In the genomic region with DNA sequence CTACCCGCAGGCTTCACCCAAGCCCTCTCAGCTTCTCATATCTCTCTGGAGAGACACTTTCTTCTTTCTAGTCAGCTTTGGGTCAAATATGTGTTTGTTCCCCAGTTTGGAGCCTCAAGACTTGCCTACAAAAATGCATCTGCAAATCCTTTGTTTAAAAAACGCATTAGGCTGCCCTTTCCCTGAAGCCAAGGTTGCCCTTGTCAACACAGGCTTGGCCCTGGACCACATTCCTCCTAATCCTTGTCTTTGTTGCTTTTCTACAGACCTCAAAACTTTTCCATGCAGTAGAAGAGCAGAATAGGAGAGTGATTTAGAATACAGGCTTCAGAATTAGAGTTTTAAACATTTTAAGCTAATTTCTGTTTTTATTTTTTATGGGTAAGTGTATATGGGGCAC, we compare ENCODE assay signal across 27 cellular contexts.
"Had no signal": no experiment of that assay in that cellular context is flagged by ENCODE, and none has a peak within 500 bp of the region (broad histone marks: within the 10 kb centered on the region; RNA-seq: fewer than 3 reads in every experiment).

No MANE protein-coding gene starts in this region.

- DNase-seq: head of caudate nucleus; hippocampal formation; immature natural killer cell; kidney; left ventricle myocardium inferior; midbrain; mucosa of descending colon; naive thymus-derived CD4-positive, alpha-beta T cell; nucleus accumbens; psoas muscle; right lobe of liver; stimulated activated CD4-positive, alpha-beta T cell treated with anti-CD3 and anti-CD28 coated beads, Interleukin-1b, Interleukin-23, amount 100 ng/mL, for 48 hours; stimulated activated CD4-positive, alpha-beta T cell treated with anti-CD3 and anti-CD28 coated beads, Interleukin-2, amount 100 ng/mL, for 48 hours; stimulated activated CD4-positive, alpha-beta T cell treated with anti-CD3 and anti-CD28 coated beads, Interleukin-4, amount 100 ng/mL, for 4 hours; stimulated activated CD8-positive, alpha-beta memory T cell treated with anti-CD3 and anti-CD28 coated beads, Interleukin-4, amount 100 ng/mL, for 48 hours; stimulated activated naive CD8-positive, alpha-beta T cell treated with anti-CD3 and anti-CD28 coated beads, Interleukin-15, Interleukin-2, amounts not matched to agents 100 U/mL and 50 U/mL, for 24 hours; stomach; testis; thyroid gland; transverse colon; upper lobe of right lung had no signal

- H3K4me2 ChIP-seq: smooth muscle cell had no signal

- H2AFZ ChIP-seq: parathyroid adenoma had no signal

- H3K9me3 Mint-ChIP-seq: immature natural killer cell; memory B cell; natural killer cell treated with Interleukin-12 subunit alpha and Interleukin-12 subunit beta and Interleukin-15 and Interleukin-18, amount 100 ng/mL, for 72 hours had no signal

- H3K36me3 Mint-ChIP-seq: immature natural killer cell; memory B cell; naive thymus-derived CD4-positive, alpha-beta T cell; natural killer cell treated with Interleukin-12 subunit alpha and Interleukin-12 subunit beta and Interleukin-15 and Interleukin-18, amount 100 ng/mL, for 72 hours; stimulated activated memory B cell treated with anti-CD40 and anti-IgM and Interleukin-4, amounts not matched to agents 10 μg/mL and 1 μg/mL and 100 μg/mL, for 72 hours had no signal

- H3K9ac ChIP-seq: parathyroid adenoma had no signal

- H3K4me1 ChIP-seq: left ventricle myocardium inferior, parathyroid adenoma, psoas muscle, right atrium auricular region, right lobe of liver, testis, thyroid gland, transverse colon, upper lobe of right lung had no signal

- H3K27ac ChIP-seq: left ventricle myocardium inferior, parathyroid adenoma, psoas muscle, right atrium auricular region, right lobe of liver, stomach, testis, thyroid gland, transverse colon, upper lobe of right lung had no signal

- H3K9me3 ChIP-seq: psoas muscle, right lobe of liver, testis, thyroid gland, upper lobe of right lung had no signal

- H3K27me3 ChIP-seq: right atrium auricular region, right lobe of liver, stomach, testis, thyroid gland, transverse colon, upper lobe of right lung had no signal

- H3K4me3 Mint-ChIP-seq: immature natural killer cell; memory B cell; naive thymus-derived CD4-positive, alpha-beta T cell; natural killer cell treated with Interleukin-12 subunit alpha and Interleukin-12 subunit beta and Interleukin-15 and Interleukin-18, amount 100 ng/mL, for 72 hours; stimulated activated memory B cell treated with anti-CD40 and anti-IgM and Interleukin-4, amounts not matched to agents 10 μg/mL and 1 μg/mL and 100 μg/mL, for 72 hours had no signal

- ATAC-seq: mucosa of descending colon; naive thymus-derived CD4-positive, alpha-beta T cell; psoas muscle; right lobe of liver; stimulated activated naive CD8-positive, alpha-beta T cell treated with anti-CD3 and anti-CD28 coated beads, Interleukin-15, Interleukin-2, amounts not matched to agents 100 U/mL and 50 U/mL, for 24 hours; upper lobe of right lung had no signal

- H3K4me1 Mint-ChIP-seq: immature natural killer cell; memory B cell; naive thymus-derived CD4-positive, alpha-beta T cell; stimulated activated memory B cell treated with anti-CD40 and anti-IgM and Interleukin-4, amounts not matched to agents 10 μg/mL and 1 μg/mL and 100 μg/mL, for 72 hours had no signal

- H3K4me3 ChIP-seq: left ventricle myocardium inferior, mucosa of descending colon, psoas muscle, right atrium auricular region, right lobe of liver, smooth muscle cell, stomach, testis, thyroid gland, transverse colon, upper lobe of right lung had no signal

- H3K36me3 ChIP-seq: left ventricle myocardium inferior, right atrium auricular region, right lobe of liver, stomach, thyroid gland, transverse colon, upper lobe of right lung had no signal

- H3K27ac Mint-ChIP-seq: immature natural killer cell; memory B cell; naive thymus-derived CD4-positive, alpha-beta T cell; natural killer cell treated with Interleukin-12 subunit alpha and Interleukin-12 subunit beta and Interleukin-15 and Interleukin-18, amount 100 ng/mL, for 72 hours; stimulated activated memory B cell treated with anti-CD40 and anti-IgM and Interleukin-4, amounts not matched to agents 10 μg/mL and 1 μg/mL and 100 μg/mL, for 72 hours had no signal
